In genomic region chr1:115976062-115976899, GRCh38 we compare ENCODE assay signal across 1 cellular context.
TF ChIP-seq lines count a peak whose summit lies in the region.

Gene SLC22A15 (plus strand): TSS chr1:115976513. CDS start chr1:115976628, 115 bp downstream.

TF ChIP-seq in K562, 482 proteins besides CTCF, POLR2A, EP300 and RAD21 (continued from another document and continues in another):
- TF ChIP-seq CUX1 (CRISPR knock-in tag; IDR thresholded peaks at IDR 0.05) (no peak), GTF3C2 (IDR thresholded peaks at IDR 0.05; ENCODE audit: borderline replicate concordance, extremely low read depth, insufficient read length) (no peak), EGR1 (conservative IDR thresholded peaks at IDR 0.05) (no peak), ZNF445 (CRISPR knock-in tag; IDR thresholded peaks at IDR 0.05; ENCODE audit: low read depth) (no peak), TFE3 (CRISPR knock-in tag; IDR thresholded peaks at IDR 0.05) (no peak), ZNF655 (CRISPR knock-in tag; IDR thresholded peaks at IDR 0.05) (no peak), CEBPB (tag; IDR thresholded peaks at IDR 0.05) (no peak), E2F8 (IDR thresholded peaks at IDR 0.05; ENCODE audit: low read depth, partially characterized antibody) (no peak), HMBOX1 (IDR thresholded peaks at IDR 0.05) (no peak), ZEB2 (IDR thresholded peaks at IDR 0.05) (no peak), MYNN (IDR thresholded peaks at IDR 0.05) (no peak), MYNN (CRISPR knock-in tag; IDR thresholded peaks at IDR 0.05) (no peak), CCNT2 (IDR thresholded peaks at IDR 0.05; ENCODE audit: borderline replicate concordance, extremely low read depth, insufficient read length, low read depth, low read length) (no peak), U2AF2 (optimal IDR thresholded peaks at IDR 0.05; ENCODE audit: low read depth, low read length) (no peak), PCBP1 (IDR thresholded peaks at IDR 0.05; ENCODE audit: low read depth, low read length, poor library complexity, severe bottlenecking) (no peak), E2F3 (CRISPR knock-in tag; IDR thresholded peaks at IDR 0.05) (no peak), ARID2 (IDR thresholded peaks at IDR 0.05) (no peak), PCBP2 (IDR thresholded peaks at IDR 0.05; ENCODE audit: low read depth, low read length, poor library complexity, severe bottlenecking) (no peak), MAFG (tag; conservative IDR thresholded peaks at IDR 0.05) (no peak), SNAPC5 (CRISPR knock-in tag; IDR thresholded peaks at IDR 0.05) (no peak), HBP1 (CRISPR knock-in tag; IDR thresholded peaks at IDR 0.05) (no peak), GABPB1 (CRISPR knock-in tag; IDR thresholded peaks at IDR 0.05) (peak; percentile 14; the same call in 1 of the 2 replicates), ZNF609 (CRISPR knock-in tag; IDR thresholded peaks at IDR 0.05; ENCODE audit: borderline replicate concordance) (no peak), ZHX1 (conservative IDR thresholded peaks at IDR 0.05; ENCODE audit: low read length) (no peak), ZBTB9 (CRISPR knock-in tag; IDR thresholded peaks at IDR 0.05) (0 out of 2 replicates have a peak, but pooled peaks have one; percentile 48)
